In genomic region chr11:794766-795637, GRCh38 we compare ENCODE assay signal across 8 cellular contexts. TPM values are rescaled to one million over a fixed set of nuclear protein-coding genes. Genes with fewer than 3 reads are reported as not detected.
DNase-seq lines count a peak whose midpoint lies in the region; ATAC-seq and TF ChIP-seq lines count a peak whose summit lies in the region.

No MANE protein-coding gene starts in this region.

- no peaks in the 10 kb centered on the region for H3K27me3 Mint-ChIP-seq in CD4-positive, alpha-beta memory T cell
- no peaks in the 10 kb centered on the region for H3K27me3 Mint-ChIP-seq in nephron (ENCODE audit: low read depth)

- H3K4me1 Mint-ChIP-seq in CD4-positive, alpha-beta memory T cell = peaks cover 5 to 19% (median 10%) of the 10 kb centered on the region in 4 donors
- peaks cover 14% of the 10 kb centered on the region for H3K4me1 Mint-ChIP-seq in nephron

- peaks cover 0 to 1% (median 0%) of the 10 kb centered on the region in 8 donors for H3K9me3 Mint-ChIP-seq in CD4-positive, alpha-beta memory T cell
- no peaks in the 10 kb centered on the region for H3K9me3 Mint-ChIP-seq in nephron

- H4K20me1 ChIP-seq in Loucy (ENCODE audit: insufficient read depth, low read length, poor library complexity, severe bottlenecking) (peaks cover 14% of the 10 kb centered on the region), mammary epithelial cell (ENCODE audit: insufficient read depth, low read length) (peaks cover 2% of the 10 kb centered on the region)

- in situ Hi-C loops in mammary epithelial cell (cut with MboI; ENCODE audit: low sequenced_read_pairs in 2 of 2) = no loop called here

- peaks cover 0 to 13% of the 10 kb centered on the region in 2 donors for H3K36me3 Mint-ChIP-seq in CD4-positive, alpha-beta memory T cell
- H3K36me3 Mint-ChIP-seq in nephron (ENCODE audit: low read depth) = peaks cover 3% of the 10 kb centered on the region

- POLR2A ChIA-PET in CD4-positive, alpha-beta memory T cell (lab: Charles Lee; ENCODE audit: partially characterized antibody) = interaction anchor here (0.8 to 5.1 kb wide), 9 partner anchors 9 to 47 kb away, joined by 3 to 30 read pairs (median 6); partner anchors contain the start of genes GATD1, PNPLA2, RPLP2 and TALDO1

- no peaks in the 10 kb centered on the region for H3K9me3 ChIP-seq in CD4-positive, alpha-beta memory T cell (ENCODE audit: control insufficient read depth in 1 of 2, low read length in 2 of 2)
- no peaks in the 10 kb centered on the region for H3K9me3 ChIP-seq in Loucy (ENCODE audit: insufficient read depth, low read depth, low read length)
- no peaks in the 10 kb centered on the region for H3K9me3 ChIP-seq in mammary epithelial cell (replicated peaks; ENCODE audit: insufficient read depth, low read length)

- ATAC-seq in GM21825 (IDR thresholded peaks at IDR 0.05; ENCODE audit: unreplicated experiment) (no peak), HG03378 (IDR thresholded peaks at IDR 0.05; ENCODE audit: unreplicated experiment) (no peak)

- peak overlapping the region in 1 of 7 donors; percentile 48 for H3K27ac Mint-ChIP-seq in CD4-positive, alpha-beta memory T cell
- H3K27ac Mint-ChIP-seq in nephron = no peak overlapping the region

- no peaks in the 10 kb centered on the region for H3K27me3 ChIP-seq in CD4-positive, alpha-beta memory T cell (ENCODE audit: insufficient read depth, low read length)
- H3K27me3 ChIP-seq in Loucy (ENCODE audit: insufficient read depth, low read length, poor library complexity, severe bottlenecking) = no peaks in the 10 kb centered on the region
- H3K27me3 ChIP-seq in mammary epithelial cell (ENCODE audit: insufficient read depth, low read length) = no peaks in the 10 kb centered on the region

- H3K79me2 ChIP-seq in Loucy (ENCODE audit: insufficient read depth, low read length) = peaks cover 19% of the 10 kb centered on the region; the same call in 1 of the 2 replicates
- H3K79me2 ChIP-seq in mammary epithelial cell (ENCODE audit: insufficient read depth, low read length) = peaks cover 14% of the 10 kb centered on the region

- H3K36me3 ChIP-seq in CD4-positive, alpha-beta memory T cell (ENCODE audit: insufficient read depth, low read length) = peaks cover 12% of the 10 kb centered on the region
- H3K36me3 ChIP-seq in Loucy (ENCODE audit: insufficient read depth, low read length) = no peaks in the 10 kb centered on the region
- H3K36me3 ChIP-seq in mammary epithelial cell (ENCODE audit: insufficient read depth, low read length) = no peaks in the 10 kb centered on the region

- WGBS in mammary epithelial cell (ENCODE audit: low coverage, missing lambda C conversion rate) = 69% methylated on average over 16 of the region's 38 CpGs

- H3K4me2 ChIP-seq in Loucy (ENCODE audit: low read depth, low read length, poor library complexity, severe bottlenecking) (peak overlapping the region; percentile 100), mammary epithelial cell (ENCODE audit: insufficient read depth, low read depth, low read length) (peak overlapping the region; percentile 100)

- H3F3A ChIP-seq in Loucy (ENCODE audit: low read depth) = peaks cover 3% of the 10 kb centered on the region; the same call in 1 of the 2 replicates

- dilution Hi-C loops in mammary epithelial cell (cut with HindIII; ENCODE audit: low sequenced_read_pairs) = no loop called here

- intact Hi-C loops in CD4-positive, alpha-beta memory T cell (cut with micrococcal nuclease) = loop anchor here (5.0 kb wide), 3 partner anchors 33 to 238 kb away; partner anchors contain the start of gene AP2A2
- intact Hi-C loops in mammary epithelial cell (cut with micrococcal nuclease) = loop anchor here (5.0 to 10.0 kb wide), 3 partner anchors 68 to 257 kb away; partner anchors contain the start of genes LMNTD2 and RASSF7

- H3K9me2 ChIP-seq in Loucy (replicated peaks; ENCODE audit: low read depth, low read length) = no peaks in the 10 kb centered on the region

- peak overlapping the region in 7 of 8 donors; percentile 49 to 92 (median 75) for H3K4me3 Mint-ChIP-seq in CD4-positive, alpha-beta memory T cell
- peak overlapping the region; percentile 41 to 59 (median 55) for H3K4me3 Mint-ChIP-seq in nephron

- BruUV-seq in mammary epithelial cell (replicated peaks; lab: Mats Ljungman, UMichigan) = no TSS peak

- H3K9ac ChIP-seq in Loucy (ENCODE audit: low read depth, low read length, poor library complexity, severe bottlenecking) (peak overlapping the region; percentile 83), mammary epithelial cell (ENCODE audit: insufficient read depth, low read length) (no peak overlapping the region)

- peaks cover 32% of the 10 kb centered on the region for H3K4me1 ChIP-seq in CD4-positive, alpha-beta memory T cell (ENCODE audit: insufficient read depth, low read length)
- H3K4me1 ChIP-seq in Loucy (ENCODE audit: insufficient read depth, low read length, poor library complexity, severe bottlenecking) = peaks cover 17% of the 10 kb centered on the region
- H3K4me1 ChIP-seq in mammary epithelial cell (ENCODE audit: insufficient read depth, low read length) = peaks cover 23% of the 10 kb centered on the region

- H2AFZ ChIP-seq in Loucy (ENCODE audit: low read length) (no peak overlapping the region), mammary epithelial cell (ENCODE audit: low read depth, low read length) (no peak overlapping the region)

- DNase-seq in CD4-positive, alpha-beta memory T cell = no peak
- DNase-seq in mammary epithelial cell = no peak
- DNase-seq in NCI-H510A (lab: John Stamatoyannopoulos, UW) = no peak
- no peak for DNase-seq in iPS-NIHi11 (ENCODE audit: low spot score)

- peak overlapping the region in 1 of 2 donors; percentile 91 for H3K4me3 ChIP-seq in CD4-positive, alpha-beta memory T cell (ENCODE audit: low read length in 2 of 2)
- H3K4me3 ChIP-seq in Loucy (ENCODE audit: low read length, poor library complexity, severe bottlenecking) (peak overlapping the region; percentile 85), mammary epithelial cell (replicated peaks in 1 of 3; ENCODE audit: insufficient read depth in 1 of 3, low read depth in 2 of 3, low read length in 3 of 3) (peak overlapping the region; percentile 58 to 93 (median 88))

- no peak for TF ChIP-seq CTCF in Loucy (conservative IDR thresholded peaks at IDR 0.05; ENCODE audit: low read length)
- no peak for TF ChIP-seq CTCF in mammary epithelial cell (conservative IDR thresholded peaks at IDR 0.05 in 1 of 2, IDR thresholded peaks at IDR 0.05 in 1 of 2; ENCODE audit: extremely low read depth in 1 of 2, insufficient read depth in 1 of 2, low read depth in 1 of 2, low read length in 2 of 2)
- TF ChIP-seq CTCF in nephron (IDR thresholded peaks at IDR 0.05; ENCODE audit: unreplicated experiment in 3 of 3) = no peak

- CTCF ChIA-PET in CD4-positive, alpha-beta memory T cell (lab: Charles Lee; ENCODE audit: partially characterized antibody) = interaction anchor here (1.1 to 2.7 kb wide), 2 partner anchors 12 to 29 kb away, joined by 3 to 9 read pairs; no protein-coding TSS in a partner anchor
- CTCF ChIA-PET in mammary epithelial cell (lab: Charles Lee; ENCODE audit: low non-redundant PET) = no interaction called here

- H3K27ac ChIP-seq in CD4-positive, alpha-beta memory T cell (ENCODE audit: low read depth, low read length) = peak overlapping the region; percentile 86
- H3K27ac ChIP-seq in mammary epithelial cell (ENCODE audit: insufficient read depth, low read depth, low read length) = no peak overlapping the region

RNA-seq across cellular contexts. Expression of gene SLC25A22, which starts 3.1 kb away (rescaled TPM):
- total RNA-seq in CD4-positive, alpha-beta memory T cell = 10 to 100 TPM; 24.0 to 24.1 TPM
- 10 to 100 TPM in 1 of 2 donors, 1 to 10 TPM in 1; 9.4 to 13.5 TPM for polyA plus RNA-seq in CD4-positive, alpha-beta memory T cell
- 10 to 100 TPM in 1 of 2 donors, 1 to 10 TPM in 1; 7.3 to 29.5 TPM for total RNA-seq in mammary epithelial cell
- 19.4 TPM for polyA plus RNA-seq in mammary epithelial cell
- polyA minus RNA-seq in mammary epithelial cell = 11.3 TPM

RNA-seq across cellular contexts. Expression of gene CEND1, which starts 5.1 kb away (rescaled TPM):
- under 1 TPM in 1 of 2 experiments, not detected in 1; 0.19 TPM for total RNA-seq in CD4-positive, alpha-beta memory T cell
- not detected for polyA plus RNA-seq in CD4-positive, alpha-beta memory T cell
- total RNA-seq in mammary epithelial cell = not detected
- polyA plus RNA-seq in mammary epithelial cell = not detected
- not detected for polyA minus RNA-seq in mammary epithelial cell

RNA-seq across cellular contexts. Expression of gene PIDD1, which starts 10.0 kb away (rescaled TPM):
- total RNA-seq in CD4-positive, alpha-beta memory T cell = 10 to 100 TPM; 32.5 to 34.8 TPM
- 1 to 10 TPM; 7.0 to 7.8 TPM for polyA plus RNA-seq in CD4-positive, alpha-beta memory T cell
- total RNA-seq in mammary epithelial cell = 10 to 100 TPM in 1 of 2 donors, 1 to 10 TPM in 1; 4.5 to 19.2 TPM
- polyA plus RNA-seq in mammary epithelial cell = 9.3 TPM
- 1.8 TPM for polyA minus RNA-seq in mammary epithelial cell

RNA-seq across cellular contexts. Expression of gene RPLP2, which starts 14.8 kb away (rescaled TPM):
- 1,000 to 10,000 TPM; 4,870 to 5,155 TPM for total RNA-seq in CD4-positive, alpha-beta memory T cell
- 1,000 to 10,000 TPM; 1,822 to 3,757 TPM for polyA plus RNA-seq in CD4-positive, alpha-beta memory T cell
- total RNA-seq in mammary epithelial cell = 1,000 to 10,000 TPM in 1 of 2 donors, 100 to 1,000 TPM in 1; 135 to 1,487 TPM
- polyA plus RNA-seq in mammary epithelial cell = 1,296 TPM
- 737 TPM for polyA minus RNA-seq in mammary epithelial cell

RNA-seq across cellular contexts. Expression of gene GATD1, which starts 17.7 kb away (rescaled TPM):
- total RNA-seq in CD4-positive, alpha-beta memory T cell = 10 to 100 TPM; 51.5 to 64.9 TPM
- 10 to 100 TPM in 1 of 2 donors, 1 to 10 TPM in 1; 4.3 to 15.0 TPM for polyA plus RNA-seq in CD4-positive, alpha-beta memory T cell
- total RNA-seq in mammary epithelial cell = 10 to 100 TPM; 47.0 to 78.2 TPM
- polyA plus RNA-seq in mammary epithelial cell = 29.6 TPM
- polyA minus RNA-seq in mammary epithelial cell = 39.8 TPM
